ENCODE assay signal across 19 cellular contexts in the genomic region with DNA sequence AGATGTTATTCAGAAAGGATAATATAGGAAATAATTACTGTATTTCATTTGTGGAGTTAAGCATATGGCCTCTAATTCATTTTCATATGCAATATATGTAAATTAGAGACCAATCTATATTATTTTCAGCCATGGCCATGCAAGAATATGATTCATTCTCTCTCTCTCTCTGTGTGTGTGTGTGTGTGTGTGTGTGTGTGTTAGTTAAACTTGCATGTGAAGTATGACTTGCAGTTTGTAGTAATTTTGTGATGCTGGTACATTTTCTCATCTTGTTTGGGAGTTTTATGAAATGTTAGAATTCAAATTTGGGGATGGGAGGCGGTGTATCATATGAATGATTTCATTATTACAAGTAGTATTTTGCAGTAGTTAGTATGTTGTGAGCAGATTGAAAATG.
DNase-seq lines count a peak whose midpoint lies in the region; ATAC-seq and TF ChIP-seq lines count a peak whose summit lies in the region.
"Had no signal": no experiment of that assay in that cellular context is flagged by ENCODE, and none has a peak within 500 bp of the region (broad histone marks: within the 10 kb centered on the region; RNA-seq: fewer than 3 reads in every experiment).

No MANE protein-coding gene starts in this region.

- peak overlapping the region; percentile 68 for H3K27ac Mint-ChIP-seq in T-helper 1 cell treated with Interleukin-12 subunit alpha and Interleukin-12 subunit beta and Interleukin-4 antibody, amounts not matched to agents 30 μg/mL and 1 μg/mL, for 36 hours
- peak overlapping the region; percentile 73 for H3K27ac Mint-ChIP-seq in GM23338
- peak overlapping the region; percentile 69 for H3K27ac Mint-ChIP-seq in activated T-helper 2 cell treated with anti-CD3 and anti-CD28 coated beads, Interferon-gamma antibody, Interleukin-2, Interleukin-4, amounts not matched to agents 10 μg/mL and 5 μg/mL and 100 μg/mL, durations not matched to agents 14 hours and 24 hours and 36 hours

- peaks cover 100% of the 10 kb centered on the region for H3K79me2 ChIP-seq in GM23338 (replicated peaks; ENCODE audit: insufficient read depth)

- no peaks in the 10 kb centered on the region for H3K27me3 Mint-ChIP-seq in T-helper 1 cell treated with Interleukin-12 subunit alpha and Interleukin-12 subunit beta and Interleukin-4 antibody, amounts not matched to agents 30 μg/mL and 1 μg/mL, for 36 hours (ENCODE audit: low read depth)
- H3K27me3 Mint-ChIP-seq in GM23338 (ENCODE audit: insufficient read depth, low read depth, poor library complexity): peaks cover 22% of the 10 kb centered on the region
- no peaks in the 10 kb centered on the region for H3K27me3 Mint-ChIP-seq in activated T-helper 2 cell treated with anti-CD3 and anti-CD28 coated beads, Interferon-gamma antibody, Interleukin-2, Interleukin-4, amounts not matched to agents 10 μg/mL and 5 μg/mL and 100 μg/mL, durations not matched to agents 14 hours and 24 hours and 36 hours (ENCODE audit: low read depth)

- intact Hi-C loops in activated T-helper 2 cell treated with anti-CD3 and anti-CD28 coated beads, Interferon-gamma antibody, Interleukin-2, Interleukin-4, amounts not matched to agents 10 μg/mL and 5 μg/mL and 100 μg/mL, durations not matched to agents 14 hours and 24 hours and 36 hours (cut with micrococcal nuclease): no loop called here
- intact Hi-C loops in sigmoid colon (cut with DNase I): no loop called here

- H3F3A ChIP-seq in GM23338 (replicated peaks; ENCODE audit: low read depth): peaks cover 36% of the 10 kb centered on the region

- no peak overlapping the region for H3K4me3 Mint-ChIP-seq in T-helper 1 cell treated with Interleukin-12 subunit alpha and Interleukin-12 subunit beta and Interleukin-4 antibody, amounts not matched to agents 30 μg/mL and 1 μg/mL, for 36 hours
- H3K4me3 Mint-ChIP-seq in GM23338: no peak overlapping the region
- H3K4me3 Mint-ChIP-seq in activated T-helper 2 cell treated with anti-CD3 and anti-CD28 coated beads, Interferon-gamma antibody, Interleukin-2, Interleukin-4, amounts not matched to agents 10 μg/mL and 5 μg/mL and 100 μg/mL, durations not matched to agents 14 hours and 24 hours and 36 hours (ENCODE audit: low read depth): no peak overlapping the region
- H3K4me3 Mint-ChIP-seq: H9 had no signal

- 95 to 99% methylated on average over 1 of the region's 1 CpG for WGBS in sigmoid colon, 2 donors

- no peaks in the 10 kb centered on the region for H3K36me3 ChIP-seq in GM23338 (ENCODE audit: insufficient read depth)
- no peaks in the 10 kb centered on the region for H3K36me3 ChIP-seq in sigmoid colon

- ATAC-seq in GM23338: no peak
- ATAC-seq in GM18861 (IDR thresholded peaks at IDR 0.05; ENCODE audit: unreplicated experiment): no peak
- ATAC-seq: foreskin keratinocyte had no signal

- DNase-seq in T-helper 1 cell (no peak), GM23338 (ENCODE audit: low spot score) (no peak), fibroblast of peridontal ligament (ENCODE audit: extremely low read depth) (peak; percentile 46), GM13976 (ENCODE audit: low spot score) (no peak), sigmoid colon (no peak)
- DNase-seq in activated T-helper 2 cell treated with anti-CD3 and anti-CD28 coated beads, Interferon-gamma antibody, Interleukin-2, Interleukin-4, amounts not matched to agents 10 μg/mL and 5 μg/mL and 100 μg/mL, durations not matched to agents 14 hours and 24 hours and 36 hours (ENCODE audit: low spot score): no peak
- DNase-seq: caudate nucleus; effector memory CD4-positive, alpha-beta T cell; H9; hypothalamus; kidney glomerular epithelial cell; NCI-H1436 treated with DMSO at 0.1 percent for 48 hours; NK-92 treated with Interleukin-12 subunit alpha and Interleukin-12 subunit beta, amount 100 ng/mL, for 24 hours; SHP77; stimulated activated naive CD4-positive, alpha-beta T cell treated with Interleukin-2 at 50 U/mL for 16 hours had no signal

- TF ChIP-seq EP300 in sigmoid colon (IDR thresholded peaks at IDR 0.05): no peak

- H3K9me3 ChIP-seq in sigmoid colon: no peaks in the 10 kb centered on the region

- H3K27me3 ChIP-seq in GM23338 (ENCODE audit: insufficient read depth) (no peaks in the 10 kb centered on the region), sigmoid colon (no peaks in the 10 kb centered on the region)
- H3K27me3 ChIP-seq: BLaER1 treated with 17β-estradiol and CSF1 and Interleukin-3, amounts not matched to agents 10 nM and 100 nM; foreskin keratinocyte had no signal

- in situ Hi-C loops in GM13976 (cut with MboI; ENCODE audit: low sequenced_read_pairs, unreplicated experiment): loop anchor here (10.0 kb wide), 1 partner anchor 66 kb away; no protein-coding TSS in a partner anchor

- peaks cover 97% of the 10 kb centered on the region for H4K20me1 ChIP-seq in GM23338 (replicated peaks; ENCODE audit: insufficient read depth)

- H3K9me2 ChIP-seq in GM23338 (ENCODE audit: insufficient read depth): no peaks in the 10 kb centered on the region

- H3K36me3 Mint-ChIP-seq in T-helper 1 cell treated with Interleukin-12 subunit alpha and Interleukin-12 subunit beta and Interleukin-4 antibody, amounts not matched to agents 30 μg/mL and 1 μg/mL, for 36 hours (ENCODE audit: low read depth): peaks cover 15% of the 10 kb centered on the region
- H3K36me3 Mint-ChIP-seq in GM23338 (ENCODE audit: low read depth): peaks cover 24% of the 10 kb centered on the region; the same call in 2 of the 3 replicates
- H3K36me3 Mint-ChIP-seq in activated T-helper 2 cell treated with anti-CD3 and anti-CD28 coated beads, Interferon-gamma antibody, Interleukin-2, Interleukin-4, amounts not matched to agents 10 μg/mL and 5 μg/mL and 100 μg/mL, durations not matched to agents 14 hours and 24 hours and 36 hours (ENCODE audit: low read depth): peaks cover 65% of the 10 kb centered on the region

- peak overlapping the region; percentile 9; the same call in 1 of the 2 replicates for H3K4me2 ChIP-seq in GM23338

- H3K27ac ChIP-seq in GM23338 (ENCODE audit: low read depth): no peak overlapping the region
- H3K27ac ChIP-seq in sigmoid colon: no peak overlapping the region
- H3K27ac ChIP-seq: foreskin keratinocyte had no signal

- no peaks in the 10 kb centered on the region for H3K9me3 Mint-ChIP-seq in T-helper 1 cell treated with Interleukin-12 subunit alpha and Interleukin-12 subunit beta and Interleukin-4 antibody, amounts not matched to agents 30 μg/mL and 1 μg/mL, for 36 hours
- H3K9me3 Mint-ChIP-seq in GM23338: no peaks in the 10 kb centered on the region
- no peaks in the 10 kb centered on the region for H3K9me3 Mint-ChIP-seq in activated T-helper 2 cell treated with anti-CD3 and anti-CD28 coated beads, Interferon-gamma antibody, Interleukin-2, Interleukin-4, amounts not matched to agents 10 μg/mL and 5 μg/mL and 100 μg/mL, durations not matched to agents 14 hours and 24 hours and 36 hours
- H3K9me3 Mint-ChIP-seq: H9 had no signal

- no peak overlapping the region for H3K4me3 ChIP-seq in GM23338
- H3K4me3 ChIP-seq in sigmoid colon: no peak overlapping the region
- H3K4me3 ChIP-seq: BLaER1 treated with 17β-estradiol and CSF1 and Interleukin-3, amounts not matched to agents 10 nM and 100 nM had no signal

- no peak overlapping the region for H2AFZ ChIP-seq in GM23338

- TF ChIP-seq CTCF in GM23338 (conservative IDR thresholded peaks at IDR 0.05; ENCODE audit: low read depth in 2 of 2) (no peak), GM13976 (IDR thresholded peaks at IDR 0.05; ENCODE audit: borderline replicate concordance, control extremely low read depth, extremely low read depth, insufficient read depth, missing control alignments) (no peak), sigmoid colon (IDR thresholded peaks at IDR 0.05) (no peak)

- H3K4me1 Mint-ChIP-seq in T-helper 1 cell treated with Interleukin-12 subunit alpha and Interleukin-12 subunit beta and Interleukin-4 antibody, amounts not matched to agents 30 μg/mL and 1 μg/mL, for 36 hours (ENCODE audit: low read depth): peaks cover 73% of the 10 kb centered on the region
- peaks cover 81% of the 10 kb centered on the region for H3K4me1 Mint-ChIP-seq in GM23338
- peaks cover 76% of the 10 kb centered on the region for H3K4me1 Mint-ChIP-seq in activated T-helper 2 cell treated with anti-CD3 and anti-CD28 coated beads, Interferon-gamma antibody, Interleukin-2, Interleukin-4, amounts not matched to agents 10 μg/mL and 5 μg/mL and 100 μg/mL, durations not matched to agents 14 hours and 24 hours and 36 hours (ENCODE audit: low read depth)

- no peak for TF ChIP-seq POLR2A in sigmoid colon (IDR thresholded peaks at IDR 0.05)

- H3K4me1 ChIP-seq in GM23338 (ENCODE audit: insufficient read depth) (peaks cover 97% of the 10 kb centered on the region), sigmoid colon (peaks cover 0 to 35% (median 18%) of the 10 kb centered on the region in 4 donors)

TF ChIP-seq in GM23338, 12 proteins besides CTCF, POLR2A, EP300 and RAD21:
- no peak for TF ChIP-seq EZH2 (IDR thresholded peaks at IDR 0.05; ENCODE audit: low read depth, unreplicated experiment)
- TF ChIP-seq, protein P1, sequence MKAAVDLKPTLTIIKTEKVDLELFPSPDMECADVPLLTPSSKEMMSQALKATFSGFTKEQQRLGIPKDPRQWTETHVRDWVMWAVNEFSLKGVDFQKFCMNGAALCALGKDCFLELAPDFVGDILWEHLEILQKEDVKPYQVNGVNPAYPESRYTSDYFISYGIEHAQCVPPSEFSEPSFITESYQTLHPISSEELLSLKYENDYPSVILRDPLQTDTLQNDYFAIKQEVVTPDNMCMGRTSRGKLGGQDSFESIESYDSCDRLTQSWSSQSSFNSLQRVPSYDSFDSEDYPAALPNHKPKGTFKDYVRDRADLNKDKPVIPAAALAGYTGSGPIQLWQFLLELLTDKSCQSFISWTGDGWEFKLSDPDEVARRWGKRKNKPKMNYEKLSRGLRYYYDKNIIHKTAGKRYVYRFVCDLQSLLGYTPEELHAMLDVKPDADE (IDR thresholded peaks at IDR 0.05): no peak
- no peak for TF ChIP-seq NANOG (IDR thresholded peaks at IDR 0.05; ENCODE audit: borderline replicate concordance)
- no peak for TF ChIP-seq STAT1 (IDR thresholded peaks at IDR 0.05; ENCODE audit: unreplicated experiment)
- no peak for TF ChIP-seq CREB1 (CRISPR knock-in tag; IDR thresholded peaks at IDR 0.05; ENCODE audit: low read depth)
- TF ChIP-seq POLR2AphosphoS5 (IDR thresholded peaks at IDR 0.05; ENCODE audit: low read depth): no peak
- TF ChIP-seq JUNB (IDR thresholded peaks at IDR 0.05; ENCODE audit: unreplicated experiment): no peak
